In the genomic region with DNA sequence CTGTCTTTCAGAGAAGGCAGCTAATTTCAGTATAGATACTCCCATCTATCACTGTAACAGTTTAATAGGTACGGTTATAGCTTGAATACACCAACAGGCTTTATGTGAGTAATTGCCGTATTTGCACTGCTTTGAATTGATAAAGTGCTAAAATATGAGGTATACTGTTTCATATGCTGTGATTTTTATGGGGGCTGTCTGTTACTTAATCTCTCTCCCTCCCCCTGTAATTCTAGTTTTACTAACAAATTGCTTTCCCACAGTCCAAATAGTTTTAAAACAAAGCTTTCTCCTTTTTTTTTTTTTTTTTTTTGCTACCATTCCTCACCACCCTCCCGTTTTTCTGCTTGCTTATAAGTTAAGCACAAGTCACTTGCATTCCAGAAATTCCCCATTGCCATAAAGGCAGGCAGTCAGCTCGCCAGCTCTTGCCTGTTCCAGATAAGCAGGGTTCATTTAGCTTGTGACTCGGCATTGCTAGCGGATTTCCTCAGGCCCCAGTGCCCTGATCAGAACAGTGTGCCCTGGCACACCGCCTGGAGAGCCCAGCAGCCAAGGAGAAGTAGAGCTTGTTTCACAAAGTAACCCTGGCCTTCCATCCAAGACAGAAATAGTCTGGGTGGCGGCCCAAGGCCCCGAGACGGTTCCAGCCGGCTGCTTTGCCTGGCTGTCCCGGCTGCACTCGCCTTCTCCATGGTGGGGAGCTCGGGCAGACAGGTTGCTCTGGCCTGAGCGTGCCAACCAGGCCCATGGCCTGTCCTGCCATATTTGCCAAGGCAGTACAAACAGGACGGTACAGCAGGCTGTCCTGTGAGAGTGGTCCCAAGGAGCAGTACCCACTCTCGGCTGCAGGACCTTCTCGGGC, we compare ENCODE assay signal across 8 cellular contexts. TPM values are rescaled to one million over a fixed set of nuclear protein-coding genes. Genes with fewer than 3 reads are reported as not detected.
DNase-seq lines count a peak whose midpoint lies in the region; ATAC-seq, FAIRE-seq and TF ChIP-seq lines count a peak whose summit lies in the region.

No MANE protein-coding gene starts in this region.

- intact Hi-C loops in Right ventricle myocardium superior (cut with DNase I) (no loop called here), pancreas (cut with DNase I) (no loop called here)

- no peak overlapping the region for H3K23ac ChIP-seq in H9 (ENCODE audit: insufficient read length, low read depth, low read length)

- no peak overlapping the region for H3K9ac ChIP-seq in H9 (ENCODE audit: extremely low read depth, insufficient read length, low read length)

- no peak overlapping the region for H4K8ac ChIP-seq in H9 (replicated peaks; ENCODE audit: insufficient read length, low read depth, low read length)

- no CpG with 5 or more reads among the region's 18 CpGs for WGBS in H9 (ENCODE audit: extremely low coverage, insufficient read length, low lambda C conversion rate)
- 16 to 17% methylated on average over 18 of the region's 18 CpGs for WGBS in pancreas, 2 donors

- ATAC-seq in Right ventricle myocardium superior (ENCODE audit: poor library complexity): peak; percentile 90
- peak; percentile 92 to 95 (median 94) for ATAC-seq in pancreas
- no peak for ATAC-seq in HG02870 (IDR thresholded peaks at IDR 0.05; ENCODE audit: unreplicated experiment)

- H3K4me3 ChIP-seq in pancreas: no peak overlapping the region

- no peak overlapping the region for H2BK120ac ChIP-seq in H9 (ENCODE audit: low read depth, low read length, poor library complexity, severe bottlenecking)

- H3K9me3 Mint-ChIP-seq in H9: no peaks in the 10 kb centered on the region

- DNase-seq in H9: peak; percentile 53
- peak; percentile 95 for DNase-seq in amniotic epithelial cell (ENCODE audit: low read depth)
- peak; percentile 98 for DNase-seq in Right ventricle myocardium superior
- DNase-seq in pancreas: peak; percentile 84 to 97 (median 92)
- no peak for DNase-seq in D721Med (ENCODE audit: insufficient read length, low spot score)
- DNase-seq in GDM1 (lab: John Stamatoyannopoulos, UW): no peak
- no peak for DNase-seq in NOMO-1 (lab: John Stamatoyannopoulos, UW; ENCODE audit: unreplicated experiment in 2 of 2)

- no peak overlapping the region for H2BK15ac ChIP-seq in H9 (ENCODE audit: low read depth, low read length)

- no peaks in the 10 kb centered on the region for H3K23me2 ChIP-seq in H9 (ENCODE audit: insufficient read length, low read depth, low read length, poor library complexity, severe bottlenecking)

- H3K79me2 ChIP-seq in H9 (ENCODE audit: insufficient read depth, low read length): no peaks in the 10 kb centered on the region

- H3K4me1 ChIP-seq in H9 (ENCODE audit: insufficient read depth, low read length) (peaks cover 10% of the 10 kb centered on the region; the same call in 1 of the 2 replicates), pancreas (peaks cover 32 to 34% (median 33%) of the 10 kb centered on the region in 3 donors)

- peaks cover 0 to 3% (median 0%) of the 10 kb centered on the region in 3 experiments; a peak in 1 of 7 replicates for H3K36me3 Mint-ChIP-seq in H9 (ENCODE audit: insufficient read depth in 1 of 3, low read depth in 3 of 3)

- H3K56ac ChIP-seq in H9 (ENCODE audit: insufficient read length, low read depth, low read length): no peak overlapping the region

- no peak overlapping the region for H3K27ac ChIP-seq in H9 (ENCODE audit: insufficient read length, low read depth, low read length)
- H3K27ac ChIP-seq in pancreas: peak overlapping the region; percentile 42 to 81 (median 62)

- H3K27me3 Mint-ChIP-seq in H9 (ENCODE audit: low read depth): no peaks in the 10 kb centered on the region

- H4K20me1 ChIP-seq in H9 (ENCODE audit: control insufficient read depth, insufficient read depth, insufficient read length): peaks cover 2% of the 10 kb centered on the region

- H2BK20ac ChIP-seq in H9 (ENCODE audit: low read depth, low read length, poor library complexity, severe bottlenecking): no peak overlapping the region

- H4K5ac ChIP-seq in H9 (ENCODE audit: insufficient read length, low read depth, low read length): no peak overlapping the region

- no peak overlapping the region for H3K4me3 Mint-ChIP-seq in H9

- no peak overlapping the region for H3T11ph ChIP-seq in H9 (ENCODE audit: low read length)

- H3K79me1 ChIP-seq in H9 (ENCODE audit: insufficient read depth, low read depth, low read length, poor library complexity, severe bottlenecking): no peaks in the 10 kb centered on the region

- H3K27me3 ChIP-seq in H9 (ENCODE audit: insufficient read depth, low read length) (no peaks in the 10 kb centered on the region), pancreas (no peaks in the 10 kb centered on the region)

- no peak overlapping the region for H3K4ac ChIP-seq in H9 (ENCODE audit: low read depth, low read length)

- TF ChIP-seq CTCF in H9 (conservative IDR thresholded peaks at IDR 0.05): no peak
- no peak for TF ChIP-seq CTCF in pancreas (IDR thresholded peaks at IDR 0.05)
- no peak for TF ChIP-seq CTCF in D721Med (IDR thresholded peaks at IDR 0.05; ENCODE audit: insufficient read depth, missing control alignments)

- H3K9me3 ChIP-seq in H9 (ENCODE audit: control insufficient read depth, low read depth, low read length): no peaks in the 10 kb centered on the region
- no peaks in the 10 kb centered on the region for H3K9me3 ChIP-seq in pancreas

- H2AFZ ChIP-seq in H9 (ENCODE audit: low read length): no peak overlapping the region

- H3K14ac ChIP-seq in H9 (ENCODE audit: insufficient read depth, low read length): 0 out of 2 replicates have a peak overlapping the region, but pooled peaks have one; percentile 58

- H3K27ac Mint-ChIP-seq in H9: peak overlapping the region; percentile 18 to 93 (median 92)

- FAIRE-seq in pancreas (lab: Jason Lieb, UNC): no peak
- no peak for FAIRE-seq in D721Med (lab: Jason Lieb, UNC)

- H2BK12ac ChIP-seq in H9 (ENCODE audit: insufficient read length, low read depth, low read length): peak overlapping the region; percentile 39

- no peak overlapping the region for H4K91ac ChIP-seq in H9 (ENCODE audit: insufficient read length, low read depth, low read length)

- H3K36me3 ChIP-seq in pancreas: no peaks in the 10 kb centered on the region

- H3K4me1 Mint-ChIP-seq in H9: peaks cover 42 to 43% of the 10 kb centered on the region in 2 experiments

- no peak overlapping the region for H2AK5ac ChIP-seq in H9 (ENCODE audit: insufficient read length, low read length)

- no peak overlapping the region for H2BK5ac ChIP-seq in H9 (ENCODE audit: insufficient read length, low read length)

- H3K18ac ChIP-seq in H9 (ENCODE audit: insufficient read length, low read depth, low read length): peak overlapping the region; percentile 67

- no peak overlapping the region for H3K4me2 ChIP-seq in H9 (ENCODE audit: insufficient read depth, insufficient read length, low read length)

RNA-seq across cellular contexts. Expression of gene NPAS1, which starts 43.5 kb away (rescaled TPM):
- total RNA-seq in H9 (2021) (17.8 and 20.0 TPM in 2 replicates), Right ventricle myocardium superior (not detected), pancreas (under 1 TPM; 0.12 to 0.42 (median 0.23) TPM)
- polyA plus RNA-seq in pancreas: under 1 TPM; 0.46 to 0.49 TPM

Comparison
In these comparisons a context has a peak if more than half of its experiments do, and no peak if none do; other contexts are left out.
1. DNase-seq: peak in H9 (single experiment), amniotic epithelial cell (single experiment), Right ventricle myocardium superior (single experiment) and pancreas (6 of 6); none in D721Med (single experiment), GDM1 (single experiment) and NOMO-1 (0 of 2).
2. RNA of gene NPAS1, which starts 43.5 kb away (total RNA-seq): 17.8 to 20.0 TPM in H9; 0.12 to 0.42 TPM in pancreas and not detected in Right ventricle myocardium superior (single experiment); every median in the first group is over 10 times any median in the second.